8 cellular contexts compared by ENCODE assay signal in genomic region chr7:76047305-76047810, GRCh38. TPM values are rescaled to one million over a fixed set of nuclear protein-coding genes. Genes with fewer than 3 reads are reported as not detected.
DNase-seq lines count a peak whose midpoint lies in the region; ATAC-seq and TF ChIP-seq lines count a peak whose summit lies in the region.

No MANE protein-coding gene starts in this region.

- TF ChIP-seq CTCF in upper lobe of right lung (IDR thresholded peaks at IDR 0.05), result no peak

- peak overlapping the region; percentile 98 for H3K4me3 Mint-ChIP-seq in activated naive CD4-positive, alpha-beta T cell treated with anti-CD3 and anti-CD28 coated beads for 36 hours

- peaks cover 27% of the 10 kb centered on the region for H3K4me1 ChIP-seq in upper lobe of right lung

- no peaks in the 10 kb centered on the region for H3K27me3 Mint-ChIP-seq in activated naive CD4-positive, alpha-beta T cell treated with anti-CD3 and anti-CD28 coated beads for 36 hours (ENCODE audit: low read depth)

- no peaks in the 10 kb centered on the region for H3K27me3 ChIP-seq in upper lobe of right lung

- peak overlapping the region; percentile 94 for H3K4me3 ChIP-seq in upper lobe of right lung

- intact Hi-C loops in activated naive CD4-positive, alpha-beta T cell treated with anti-CD3 and anti-CD28 coated beads for 36 hours (cut with micrococcal nuclease), result loop anchor here (2.0 to 5.0 kb wide), 4 partner anchors 40 to 520 kb away; partner anchors contain the start of genes HIP1 and YWHAG
- intact Hi-C loops in upper lobe of right lung (cut with DNase I), result no loop called here

- H3K27ac Mint-ChIP-seq in activated naive CD4-positive, alpha-beta T cell treated with anti-CD3 and anti-CD28 coated beads for 36 hours, result peak overlapping the region; percentile 96

- peaks cover 30% of the 10 kb centered on the region for H3K36me3 Mint-ChIP-seq in activated naive CD4-positive, alpha-beta T cell treated with anti-CD3 and anti-CD28 coated beads for 36 hours (ENCODE audit: low read depth)

- peaks cover 50% of the 10 kb centered on the region for H3K4me1 Mint-ChIP-seq in activated naive CD4-positive, alpha-beta T cell treated with anti-CD3 and anti-CD28 coated beads for 36 hours (ENCODE audit: low read depth)

- ATAC-seq in upper lobe of right lung, result peak; percentile 1

- CTCF ChIA-PET in activated naive CD4-positive, alpha-beta T cell treated with anti-CD3 and anti-CD28 coated beads for 36 hours (lab: Charles Lee), result interaction anchor here (1.4 kb wide), 1 partner anchor 62 kb away, joined by 3 read pairs; no protein-coding TSS in a partner anchor

- H3K27ac ChIP-seq in cingulate gyrus (ENCODE audit: low read depth, low read length) (peak overlapping the region; percentile 76), upper lobe of right lung (peak overlapping the region; percentile 97)

- H3K36me3 ChIP-seq in upper lobe of right lung, result peaks cover 8% of the 10 kb centered on the region

- H3K9me3 ChIP-seq in upper lobe of right lung, result no peaks in the 10 kb centered on the region

- no peak for DNase-seq in activated naive CD4-positive, alpha-beta T cell treated with anti-CD3 and anti-CD28 coated beads for 36 hours
- no peak for DNase-seq in activated naive CD4-positive, alpha-beta T cell treated with Interleukin-2 at 50 U/mL for 16 hours
- peak; percentile 56 for DNase-seq in NOMO-1 treated with DMSO at 0.1 percent for 48 hours (lab: John Stamatoyannopoulos, UW; ENCODE audit: unreplicated experiment)
- DNase-seq in lung microvascular endothelial cell (ENCODE audit: low read depth in 2 of 2), result peak; percentile 31 to 48
- DNase-seq in upper lobe of right lung, result no peak
- DNase-seq in COR-L47 (lab: John Stamatoyannopoulos, UW), result no peak
- no peak for DNase-seq in occipital lobe (lab: John Stamatoyannopoulos, UW)

- H3K9me3 Mint-ChIP-seq in activated naive CD4-positive, alpha-beta T cell treated with anti-CD3 and anti-CD28 coated beads for 36 hours, result no peaks in the 10 kb centered on the region

RNA-seq across cellular contexts. Expression of gene STYXL1, which starts 0.4 kb away (rescaled TPM):
- 10 to 100 TPM; 27.6 to 28.1 TPM for total RNA-seq in activated naive CD4-positive, alpha-beta T cell treated with anti-CD3 and anti-CD28 coated beads for 36 hours
- total RNA-seq in lung microvascular endothelial cell (20.7 and 33.9 TPM in 2 replicates), upper lobe of right lung (20.9 TPM), occipital lobe (18.4 TPM)

RNA-seq across cellular contexts. Expression of gene MDH2, which starts 0.5 kb away (rescaled TPM):
- 100 to 1,000 TPM; 325 TPM for total RNA-seq in activated naive CD4-positive, alpha-beta T cell treated with anti-CD3 and anti-CD28 coated beads for 36 hours
- 29.8 and 35.3 TPM in 2 replicates for total RNA-seq in lung microvascular endothelial cell
- total RNA-seq in upper lobe of right lung, result 106 TPM
- total RNA-seq in occipital lobe, result 34.8 TPM

RNA-seq across cellular contexts. Expression of gene TMEM120A, which starts 53.0 kb away (rescaled TPM):
- total RNA-seq in activated naive CD4-positive, alpha-beta T cell treated with anti-CD3 and anti-CD28 coated beads for 36 hours, result 10 to 100 TPM; 17.0 to 22.4 TPM
- total RNA-seq in lung microvascular endothelial cell (56.4 and 197 TPM in 2 replicates), upper lobe of right lung (43.9 TPM), occipital lobe (19.8 TPM)

Comparison
In these comparisons a context has a peak if more than half of its experiments do, and no peak if none do; other contexts are left out.
1. DNase-seq: peak in NOMO-1 treated with DMSO at 0.1 percent for 48 hours (single experiment) and lung microvascular endothelial cell (2 of 2); none in activated naive CD4-positive, alpha-beta T cell treated with anti-CD3 and anti-CD28 coated beads for 36 hours (single experiment), activated naive CD4-positive, alpha-beta T cell treated with Interleukin-2 at 50 U/mL for 16 hours (single experiment), upper lobe of right lung (single experiment), COR-L47 (single experiment) and occipital lobe (single experiment).